ENCODE assay signal across 2 cellular contexts in the genomic region with DNA sequence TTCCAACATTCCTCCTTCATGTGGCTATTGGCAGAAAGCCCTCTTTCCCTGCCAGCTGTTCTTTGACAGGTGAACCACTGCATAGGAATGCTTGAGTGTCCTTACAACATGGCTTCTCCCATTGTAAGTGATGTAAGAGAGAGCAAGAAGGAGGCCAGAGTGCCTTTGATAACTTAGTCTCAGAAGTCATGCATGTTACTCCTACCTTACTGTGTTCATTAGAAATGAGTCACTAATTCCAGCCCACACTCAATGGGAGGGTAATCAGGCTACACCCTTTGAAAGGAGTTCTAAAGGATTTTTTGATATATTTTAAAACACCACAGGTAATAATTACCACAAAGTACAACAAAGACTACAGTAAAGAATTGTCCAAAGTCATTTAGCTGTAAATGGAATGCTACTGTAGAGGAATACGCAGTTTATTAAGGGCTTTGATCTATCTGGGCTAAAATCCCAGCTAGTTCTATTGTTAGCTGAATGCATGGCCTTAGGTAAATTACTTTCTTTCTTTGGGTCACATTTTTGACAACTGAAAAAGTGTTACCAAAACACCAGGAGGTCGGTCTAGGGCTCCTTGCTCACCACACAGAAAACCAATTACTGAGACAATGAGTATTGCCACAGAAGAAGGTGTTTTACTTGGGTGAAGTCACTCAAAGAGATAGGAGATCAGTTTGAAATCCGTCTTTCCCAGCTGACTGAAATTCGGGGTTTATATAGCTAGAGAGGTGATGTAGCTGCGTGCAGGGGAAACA.
A peak's percentile ranks its signal among the peaks of the same experiment; 100 is the strongest.
TF ChIP-seq lines count a peak whose summit lies in the region.

No MANE protein-coding gene starts in this region.

TF ChIP-seq in HCT116, 20 proteins besides CTCF, POLR2A, EP300 and RAD21:
- TF ChIP-seq JUND (IDR thresholded peaks at IDR 0.05) (no peak), FOSL1 (IDR thresholded peaks at IDR 0.05; ENCODE audit: low read depth) (no peak), CEBPB (IDR thresholded peaks at IDR 0.05; ENCODE audit: low read depth) (peak; percentile 32; the same call in 1 of the 2 replicates), TCF7L2 (IDR thresholded peaks at IDR 0.05; ENCODE audit: borderline replicate concordance, extremely low read depth, insufficient read depth, insufficient read length) (no peak)
- TF ChIP-seq, protein P1, sequence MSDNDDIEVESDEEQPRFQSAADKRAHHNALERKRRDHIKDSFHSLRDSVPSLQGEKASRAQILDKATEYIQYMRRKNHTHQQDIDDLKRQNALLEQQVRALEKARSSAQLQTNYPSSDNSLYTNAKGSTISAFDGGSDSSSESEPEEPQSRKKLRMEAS (IDR thresholded peaks at IDR 0.05): no peak
- TF ChIP-seq, protein P2, sequence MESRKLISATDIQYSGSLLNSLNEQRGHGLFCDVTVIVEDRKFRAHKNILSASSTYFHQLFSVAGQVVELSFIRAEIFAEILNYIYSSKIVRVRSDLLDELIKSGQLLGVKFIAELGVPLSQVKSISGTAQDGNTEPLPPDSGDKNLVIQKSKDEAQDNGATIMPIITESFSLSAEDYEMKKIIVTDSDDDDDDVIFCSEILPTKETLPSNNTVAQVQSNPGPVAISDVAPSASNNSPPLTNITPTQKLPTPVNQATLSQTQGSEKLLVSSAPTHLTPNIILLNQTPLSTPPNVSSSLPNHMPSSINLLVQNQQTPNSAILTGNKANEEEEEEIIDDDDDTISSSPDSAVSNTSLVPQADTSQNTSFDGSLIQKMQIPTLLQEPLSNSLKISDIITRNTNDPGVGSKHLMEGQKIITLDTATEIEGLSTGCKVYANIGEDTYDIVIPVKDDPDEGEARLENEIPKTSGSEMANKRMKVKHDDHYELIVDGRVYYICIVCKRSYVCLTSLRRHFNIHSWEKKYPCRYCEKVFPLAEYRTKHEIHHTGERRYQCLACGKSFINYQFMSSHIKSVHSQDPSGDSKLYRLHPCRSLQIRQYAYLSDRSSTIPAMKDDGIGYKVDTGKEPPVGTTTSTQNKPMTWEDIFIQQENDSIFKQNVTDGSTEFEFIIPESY (IDR thresholded peaks at IDR 0.05; ENCODE audit: extremely low read depth, insufficient replicate concordance, low read length): no peak

TF ChIP-seq in WTC11, 78 proteins besides CTCF, POLR2A, EP300 and RAD21:
- TF ChIP-seq, protein P3, sequence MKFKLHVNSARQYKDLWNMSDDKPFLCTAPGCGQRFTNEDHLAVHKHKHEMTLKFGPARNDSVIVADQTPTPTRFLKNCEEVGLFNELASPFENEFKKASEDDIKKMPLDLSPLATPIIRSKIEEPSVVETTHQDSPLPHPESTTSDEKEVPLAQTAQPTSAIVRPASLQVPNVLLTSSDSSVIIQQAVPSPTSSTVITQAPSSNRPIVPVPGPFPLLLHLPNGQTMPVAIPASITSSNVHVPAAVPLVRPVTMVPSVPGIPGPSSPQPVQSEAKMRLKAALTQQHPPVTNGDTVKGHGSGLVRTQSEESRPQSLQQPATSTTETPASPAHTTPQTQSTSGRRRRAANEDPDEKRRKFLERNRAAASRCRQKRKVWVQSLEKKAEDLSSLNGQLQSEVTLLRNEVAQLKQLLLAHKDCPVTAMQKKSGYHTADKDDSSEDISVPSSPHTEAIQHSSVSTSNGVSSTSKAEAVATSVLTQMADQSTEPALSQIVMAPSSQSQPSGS (CRISPR knock-in tag; IDR thresholded peaks at IDR 0.05; ENCODE audit: borderline replicate concordance, low read depth): no peak
- no peak for TF ChIP-seq ELF4 (CRISPR knock-in tag; IDR thresholded peaks at IDR 0.05; ENCODE audit: low read depth)
- no peak for TF ChIP-seq ZNF317 (CRISPR knock-in tag; IDR thresholded peaks at IDR 0.05; ENCODE audit: borderline replicate concordance, low read depth)
